In genomic region chr6:128569737-128570438, GRCh38 we compare ENCODE assay signal across 13 cellular contexts. TPM values are rescaled to one million over a fixed set of nuclear protein-coding genes. Genes with fewer than 3 reads are reported as not detected.
DNase-seq lines count a peak whose midpoint lies in the region; ATAC-seq, FAIRE-seq and TF ChIP-seq lines count a peak whose summit lies in the region.
"Had no signal": no experiment of that assay in that cellular context is flagged by ENCODE, and none has a peak within 500 bp of the region (broad histone marks: within the 10 kb centered on the region; RNA-seq: fewer than 3 reads in every experiment).

No MANE protein-coding gene starts in this region.

- H2BK12ac ChIP-seq in mesenchymal stem cell (ENCODE audit: low read length in 2 of 2), result no peak overlapping the region

- H3K18ac ChIP-seq in mesenchymal stem cell (ENCODE audit: low read depth in 1 of 2, low read length in 2 of 2), result no peak overlapping the region

- no peak overlapping the region for H2AFZ ChIP-seq in mesenchymal stem cell (ENCODE audit: low read depth, low read length)

- H3K4ac ChIP-seq in mesenchymal stem cell (ENCODE audit: low read depth in 1 of 2, low read length in 2 of 2), result no peak overlapping the region

- no peak overlapping the region for H4K91ac ChIP-seq in mesenchymal stem cell (ENCODE audit: low read length)

- H3K36me3 ChIP-seq in bronchial epithelial cell (ENCODE audit: control insufficient read depth, insufficient read depth, low read length) (no peaks in the 10 kb centered on the region), mesenchymal stem cell (ENCODE audit: control insufficient read depth in 1 of 2, insufficient read depth in 2 of 2, low read depth in 1 of 2, low read length in 2 of 2) (no peaks in the 10 kb centered on the region), mucosa of descending colon (ENCODE audit: low read depth) (no peaks in the 10 kb centered on the region)
- H3K36me3 ChIP-seq: tibial nerve had no signal

- TF ChIP-seq CTCF in AG10803 (conservative IDR thresholded peaks at IDR 0.05; ENCODE audit: low read length), result no peak
- TF ChIP-seq CTCF in bronchial epithelial cell (IDR thresholded peaks at IDR 0.05; ENCODE audit: insufficient read depth, low read length, severe bottlenecking), result no peak
- TF ChIP-seq CTCF in mucosa of descending colon (IDR thresholded peaks at IDR 0.05), result no peak

- peak overlapping the region; percentile 38 for H3K4me2 ChIP-seq in mesenchymal stem cell (ENCODE audit: low read length, poor library complexity, severe bottlenecking)

- H3K27me3 ChIP-seq in bronchial epithelial cell (ENCODE audit: control insufficient read depth, insufficient read depth, low read length), result no peaks in the 10 kb centered on the region
- H3K27me3 ChIP-seq in mesenchymal stem cell (ENCODE audit: control insufficient read depth in 1 of 2, insufficient read depth in 1 of 2, low read length in 2 of 2), result no peaks in the 10 kb centered on the region
- H3K27me3 ChIP-seq: tibial nerve had no signal

- ATAC-seq in GM21423 (IDR thresholded peaks at IDR 0.05; ENCODE audit: unreplicated experiment) (no peak), mucosa of descending colon (no peak)
- ATAC-seq: activated CD4-positive, CD25-positive, alpha-beta regulatory T cell treated with anti-CD3 and anti-CD28 coated beads, Interleukin-2, amount 50 U/mL, for 24 hours had no signal

- H2AK5ac ChIP-seq in mesenchymal stem cell (ENCODE audit: low read length, severe bottlenecking), result no peak overlapping the region

- peak overlapping the region; percentile 28 for H3K9ac ChIP-seq in mesenchymal stem cell (ENCODE audit: low read length)

- WGBS in mesenchymal stem cell, result 48% methylated on average over 2 of the region's 3 CpGs

- peak overlapping the region; percentile 83 for H3K27ac ChIP-seq in mesenchymal stem cell (ENCODE audit: low read length, poor library complexity, severe bottlenecking)
- H3K27ac ChIP-seq: tibial nerve had no signal

- no peak overlapping the region for H4K8ac ChIP-seq in mesenchymal stem cell (ENCODE audit: low read length)

- intact Hi-C loops in mucosa of descending colon (cut with DNase I, micrococcal nuclease), result no loop called here

- no peaks in the 10 kb centered on the region for H3K79me1 ChIP-seq in mesenchymal stem cell (replicated peaks; ENCODE audit: low read length, poor library complexity, severe bottlenecking)

- H3K4me3 ChIP-seq in AG10803 (ENCODE audit: low read length) (no peak overlapping the region), bronchial epithelial cell (ENCODE audit: low read depth, low read length) (peak overlapping the region; percentile 4), mesenchymal stem cell (ENCODE audit: insufficient read depth in 1 of 2, low read depth in 1 of 2, low read length in 2 of 2) (peak overlapping the region in 1 of 2 experiments; percentile 25), mucosa of descending colon (no peak overlapping the region)
- H3K4me3 ChIP-seq: tibial nerve had no signal

- FAIRE-seq in bronchial epithelial cell (lab: Jason Lieb, UNC), result no peak
- FAIRE-seq: islet of Langerhans had no signal

- no peak overlapping the region for H2BK5ac ChIP-seq in mesenchymal stem cell (ENCODE audit: low read depth, low read length, poor library complexity, severe bottlenecking)

- no peak overlapping the region for H2BK120ac ChIP-seq in mesenchymal stem cell (ENCODE audit: low read depth, low read length)

- no peak overlapping the region for H3K23ac ChIP-seq in mesenchymal stem cell (ENCODE audit: low read length in 2 of 2)

- H3K14ac ChIP-seq in mesenchymal stem cell (ENCODE audit: low read length in 2 of 2), result no peak overlapping the region

- H2BK15ac ChIP-seq in mesenchymal stem cell (ENCODE audit: low read depth, poor library complexity, severe bottlenecking), result no peak overlapping the region

- DNase-seq in AG10803 (ENCODE audit: low read depth), result peak; percentile 95
- DNase-seq in LoVo (ENCODE audit: low spot score), result peak; percentile 63
- peak; percentile 84 for DNase-seq in bronchial epithelial cell (ENCODE audit: low read depth)
- peak; percentile 58 for DNase-seq in mesenchymal stem cell
- no peak for DNase-seq in NCI-H2107 (lab: John Stamatoyannopoulos, UW)
- no peak for DNase-seq in mucosa of descending colon
- DNase-seq in mesenteric fat pad (ENCODE audit: low spot score), result no peak
- DNase-seq: DMS153, NCI-H345 had no signal

- H3K4me1 ChIP-seq in mesenchymal stem cell (ENCODE audit: control insufficient read depth, insufficient read depth, low read depth, low read length) (peaks cover 2% of the 10 kb centered on the region), mucosa of descending colon (ENCODE audit: low read depth) (no peaks in the 10 kb centered on the region)

- H3K9me3 ChIP-seq in mesenchymal stem cell (ENCODE audit: control insufficient read depth, low read length), result no peaks in the 10 kb centered on the region
- H3K9me3 ChIP-seq in mucosa of descending colon, result no peaks in the 10 kb centered on the region
- H3K9me3 ChIP-seq: tibial nerve had no signal

RNA-seq across cellular contexts. Expression of gene PTPRK, which starts 49.5 kb away (rescaled TPM):
- total RNA-seq in bronchial epithelial cell (48.4 and 75.1 TPM in 2 replicates), mucosa of descending colon (100 to 1,000 TPM in 1 of 3 donors, 10 to 100 TPM in 2; 75.9 to 159 (median 86.7) TPM), mesenteric fat pad (13.6 TPM)
- polyA plus RNA-seq in mesenchymal stem cell (2013, experiment 1 of 2), result 48.5 TPM
- polyA plus RNA-seq in mesenchymal stem cell (2013, experiment 2 of 2), result 49.0 TPM

Comparison
In these comparisons a context has a peak if more than half of its experiments do, and no peak if none do; other contexts are left out.
1. DNase-seq: peak in AG10803 (single experiment), LoVo (single experiment), bronchial epithelial cell (single experiment) and mesenchymal stem cell (single experiment); none in NCI-H2107 (single experiment), mucosa of descending colon (0 of 3) and mesenteric fat pad (single experiment).